Comparison of ENCODE assay signal across 1 cellular context in the genomic region with DNA sequence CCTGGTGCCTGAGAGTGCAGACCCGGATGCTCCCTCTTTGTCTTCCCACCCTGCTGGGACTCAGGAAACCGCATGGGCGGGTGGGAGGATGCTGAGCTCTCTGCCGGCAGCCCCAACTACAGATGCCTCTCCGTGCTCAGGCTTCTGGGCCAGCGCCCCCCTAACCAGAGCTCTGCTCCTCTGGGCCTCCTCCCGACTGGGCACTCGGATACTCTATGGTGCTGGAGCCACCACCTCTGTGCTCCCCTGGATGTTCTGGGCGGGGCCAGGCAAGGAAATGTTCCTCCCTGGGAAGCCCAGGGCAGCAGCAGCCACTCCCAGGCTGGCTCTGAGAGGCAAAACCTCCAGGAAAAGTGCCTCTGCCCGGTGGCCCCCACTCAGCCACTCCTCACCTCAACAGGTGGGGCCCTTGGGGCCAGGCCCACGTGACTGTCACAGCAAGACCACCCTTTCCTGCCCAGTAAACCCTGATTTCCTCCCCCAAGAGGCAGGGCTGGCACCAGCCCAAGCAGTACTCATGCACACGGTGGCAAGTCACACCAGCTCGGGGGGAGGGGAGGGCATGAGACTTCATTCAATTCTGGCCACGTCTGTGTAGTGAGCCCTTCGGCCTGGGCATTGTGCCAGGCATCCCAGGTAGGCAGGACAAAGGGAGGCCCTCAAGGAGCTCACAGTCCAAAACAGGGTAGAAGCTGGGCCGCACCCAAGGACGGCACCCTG.
TF ChIP-seq lines count a peak whose summit lies in the region.

No MANE protein-coding gene starts in this region.

TF ChIP-seq in H1, 55 proteins besides CTCF, POLR2A, EP300 and RAD21:
- TF ChIP-seq CHD1 (IDR thresholded peaks at IDR 0.05; ENCODE audit: low read depth, low read length) (no peak), KDM4A (IDR thresholded peaks at IDR 0.05; ENCODE audit: low read depth, low read length, severe bottlenecking) (no peak), MAFK (IDR thresholded peaks at IDR 0.05; ENCODE audit: low read depth, low read length) (no peak), RXRA (IDR thresholded peaks at IDR 0.05; ENCODE audit: insufficient read depth, low read depth, low read length) (no peak), POU5F1 (IDR thresholded peaks at IDR 0.05; ENCODE audit: low read depth, low read length) (no peak), GTF2F1 (IDR thresholded peaks at IDR 0.05; ENCODE audit: borderline replicate concordance, low read depth, low read length) (no peak)
- TF ChIP-seq, protein P1, sequence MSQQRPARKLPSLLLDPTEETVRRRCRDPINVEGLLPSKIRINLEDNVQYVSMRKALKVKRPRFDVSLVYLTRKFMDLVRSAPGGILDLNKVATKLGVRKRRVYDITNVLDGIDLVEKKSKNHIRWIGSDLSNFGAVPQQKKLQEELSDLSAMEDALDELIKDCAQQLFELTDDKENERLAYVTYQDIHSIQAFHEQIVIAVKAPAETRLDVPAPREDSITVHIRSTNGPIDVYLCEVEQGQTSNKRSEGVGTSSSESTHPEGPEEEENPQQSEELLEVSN (IDR thresholded peaks at IDR 0.05) = 0 out of 2 replicates have a peak, but pooled peaks have one; percentile 32
- TF ChIP-seq, protein P2, sequence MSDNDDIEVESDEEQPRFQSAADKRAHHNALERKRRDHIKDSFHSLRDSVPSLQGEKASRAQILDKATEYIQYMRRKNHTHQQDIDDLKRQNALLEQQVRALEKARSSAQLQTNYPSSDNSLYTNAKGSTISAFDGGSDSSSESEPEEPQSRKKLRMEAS (IDR thresholded peaks at IDR 0.05) = 0 out of 2 replicates have a peak, but pooled peaks have one; percentile 16
- TF ChIP-seq, protein P3, sequence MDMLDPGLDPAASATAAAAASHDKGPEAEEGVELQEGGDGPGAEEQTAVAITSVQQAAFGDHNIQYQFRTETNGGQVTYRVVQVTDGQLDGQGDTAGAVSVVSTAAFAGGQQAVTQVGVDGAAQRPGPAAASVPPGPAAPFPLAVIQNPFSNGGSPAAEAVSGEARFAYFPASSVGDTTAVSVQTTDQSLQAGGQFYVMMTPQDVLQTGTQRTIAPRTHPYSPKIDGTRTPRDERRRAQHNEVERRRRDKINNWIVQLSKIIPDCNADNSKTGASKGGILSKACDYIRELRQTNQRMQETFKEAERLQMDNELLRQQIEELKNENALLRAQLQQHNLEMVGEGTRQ (IDR thresholded peaks at IDR 0.05; ENCODE audit: low read length) = no peak
